14 cellular contexts compared by ENCODE assay signal in genomic region chr1:236692128-236692527, GRCh38. TPM values are rescaled to one million over a fixed set of nuclear protein-coding genes. Genes with fewer than 3 reads are reported as not detected.
DNase-seq lines count a peak whose midpoint lies in the region; ATAC-seq and TF ChIP-seq lines count a peak whose summit lies in the region.
"Had no signal": no experiment of that assay in that cellular context is flagged by ENCODE, and none has a peak within 500 bp of the region (broad histone marks: within the 10 kb centered on the region; RNA-seq: fewer than 3 reads in every experiment).

No MANE protein-coding gene starts in this region.

- no peak for TF ChIP-seq CTCF in left ventricle myocardium inferior (IDR thresholded peaks at IDR 0.05; ENCODE audit: borderline replicate concordance)
- no peak for TF ChIP-seq CTCF in tibial artery (IDR thresholded peaks at IDR 0.05)

- peak overlapping the region; percentile 94 for H3K27ac ChIP-seq in left ventricle myocardium inferior (replicated peaks)
- no peak overlapping the region for H3K27ac ChIP-seq in tibial artery

- no peak for DNase-seq in left ventricle myocardium inferior
- DNase-seq in left ventricle myocardium superior: no peak
- peak; percentile 71 to 86 for DNase-seq in NCI-H524 (lab: John Stamatoyannopoulos, UW)
- DNase-seq in kidney tubule cell (ENCODE audit: low spot score): peak; percentile 54
- DNase-seq in activated CD4-positive, alpha-beta T cell treated with anti-CD3 and anti-CD28 coated beads, Interleukin-2, amount 50 U/mL, for 48 hours: no peak
- no peak for DNase-seq in tibial artery
- DNase-seq in GF-D8 (lab: John Stamatoyannopoulos, UW): no peak
- DNase-seq: MG63, NCI-H1092 treated with DMSO at 0.1 percent for 48 hours, NCI-H1694 treated with DMSO at 0.1 percent for 48 hours, NCI-H2107, NCI-H2227 treated with DMSO at 0.1 percent for 48 hours, NCI-H526, SHP77 treated with DMSO at 0.1 percent for 48 hours had no signal

- intact Hi-C loops in left ventricle myocardium inferior (cut with micrococcal nuclease): no loop called here
- intact Hi-C loops in left ventricle myocardium superior (cut with micrococcal nuclease): no loop called here
- intact Hi-C loops in tibial artery (cut with DNase I; ENCODE audit: low total_unique reads): no loop called here

- no peaks in the 10 kb centered on the region for H3K9me3 ChIP-seq in left ventricle myocardium inferior (replicated peaks)
- H3K9me3 ChIP-seq in tibial artery: no peaks in the 10 kb centered on the region
- H3K9me3 ChIP-seq: MG63 had no signal

- no peak for ATAC-seq in left ventricle myocardium superior

- H3K36me3 ChIP-seq in left ventricle myocardium inferior: no peaks in the 10 kb centered on the region
- H3K36me3 ChIP-seq in tibial artery: no peaks in the 10 kb centered on the region
- H3K36me3 ChIP-seq: MG63 had no signal

- peaks cover 36% of the 10 kb centered on the region for H3K27me3 ChIP-seq in left ventricle myocardium inferior (ENCODE audit: low read depth)
- no peaks in the 10 kb centered on the region for H3K27me3 ChIP-seq in tibial artery

- H3K4me1 ChIP-seq in left ventricle myocardium inferior: peaks cover 53% of the 10 kb centered on the region
- peaks cover 0 to 22% (median 4%) of the 10 kb centered on the region in 4 donors for H3K4me1 ChIP-seq in tibial artery

- peak overlapping the region; percentile 77 for H3K4me3 ChIP-seq in left ventricle myocardium inferior
- no peak overlapping the region for H3K4me3 ChIP-seq in tibial artery
- H3K4me3 ChIP-seq: MG63 had no signal

RNA-seq across cellular contexts. Expression of gene ACTN2, which starts 5.8 kb away (rescaled TPM):
- total RNA-seq in left ventricle myocardium inferior (2,454 TPM), left ventricle myocardium superior (2,394 TPM)

Comparison
In these comparisons a context has a peak if more than half of its experiments do, and no peak if none do; other contexts are left out.
1. DNase-seq: peak in NCI-H524 (2 of 2) and kidney tubule cell (single experiment); none in left ventricle myocardium inferior (single experiment), left ventricle myocardium superior (single experiment), activated CD4-positive, alpha-beta T cell treated with anti-CD3 and anti-CD28 coated beads, Interleukin-2, amount 50 U/mL, for 48 hours (0 of 2), tibial artery (0 of 2) and GF-D8 (single experiment).